In genomic region chr3:136787226-136787793, GRCh38 we compare ENCODE assay signal across 8 cellular contexts. TPM values are rescaled to one million over a fixed set of nuclear protein-coding genes. Genes with fewer than 3 reads are reported as not detected.
DNase-seq lines count a peak whose midpoint lies in the region; ATAC-seq and TF ChIP-seq lines count a peak whose summit lies in the region.

No MANE protein-coding gene starts in this region.

- no peak overlapping the region for H3K4me2 ChIP-seq in mesendoderm (ENCODE audit: low read length)

- H3K79me1 ChIP-seq in mesendoderm (ENCODE audit: low read length), result no peaks in the 10 kb centered on the region

- H3K4me1 Mint-ChIP-seq in nephron, result peaks cover 47% of the 10 kb centered on the region

- H4K5ac ChIP-seq in mesendoderm (ENCODE audit: low read length), result no peak overlapping the region

- no peak for TF ChIP-seq CTCF in coronary artery (IDR thresholded peaks at IDR 0.05)
- no peak for TF ChIP-seq CTCF in nephron (IDR thresholded peaks at IDR 0.05; ENCODE audit: unreplicated experiment in 3 of 3)

- WGBS in mesendoderm (ENCODE audit: extremely low coverage, insufficient coverage, low lambda C conversion rate), result no CpG with 5 or more reads among the region's 3 CpGs

- peak overlapping the region in 2 of 3 experiments; percentile 9 to 33 for H3K4me3 Mint-ChIP-seq in nephron

- H3K27me3 Mint-ChIP-seq in nephron (ENCODE audit: low read depth), result peaks cover 7% of the 10 kb centered on the region

- H2BK5ac ChIP-seq in mesendoderm (ENCODE audit: low read length), result no peak overlapping the region

- H3K9me3 ChIP-seq in SJCRH30 (replicated peaks), result no peaks in the 10 kb centered on the region

- no peaks in the 10 kb centered on the region for H3K36me3 Mint-ChIP-seq in nephron (ENCODE audit: low read depth)

- no peak overlapping the region for H2AK5ac ChIP-seq in mesendoderm (ENCODE audit: low read length)

- no peaks in the 10 kb centered on the region for H3K79me2 ChIP-seq in mesendoderm (ENCODE audit: control insufficient read depth, insufficient read depth, low read length)

- no peak overlapping the region for H4K8ac ChIP-seq in mesendoderm (ENCODE audit: low read depth, low read length)

- DNase-seq in NK-92 treated with Interleukin-12 subunit alpha and Interleukin-12 subunit beta, amount 100 ng/mL, for 24 hours (lab: John Stamatoyannopoulos, UW), result peak; percentile 58
- no peak for DNase-seq in NK-92 (lab: John Stamatoyannopoulos, UW; ENCODE audit: unreplicated experiment)
- DNase-seq in SJCRH30, result peak in 1 of 2 experiments; percentile 31
- no peak for DNase-seq in coronary artery (ENCODE audit: low spot score)
- DNase-seq in NCI-H187 treated with DMSO at 0.1 percent for 48 hours (lab: John Stamatoyannopoulos, UW), result no peak
- DNase-seq in mesendoderm, result no peak

- H3K23ac ChIP-seq in mesendoderm (ENCODE audit: low read length), result no peak overlapping the region

- H3K27ac ChIP-seq in SJCRH30 (peak overlapping the region; percentile 92), coronary artery (peak overlapping the region; percentile 62 to 81), mesendoderm (ENCODE audit: low read depth, low read length) (no peak overlapping the region)

- H3K36me3 ChIP-seq in SJCRH30, result no peaks in the 10 kb centered on the region
- no peaks in the 10 kb centered on the region for H3K36me3 ChIP-seq in mesendoderm (ENCODE audit: control insufficient read depth, insufficient read depth, low read length)

- no peak overlapping the region for H3K4ac ChIP-seq in mesendoderm (ENCODE audit: low read depth, low read length)

- peaks cover 2% of the 10 kb centered on the region for H3K9me3 Mint-ChIP-seq in nephron

- no peak overlapping the region for H3K4me3 ChIP-seq in SJCRH30
- peak overlapping the region; percentile 65 for H3K4me3 ChIP-seq in coronary artery
- H3K4me3 ChIP-seq in mesendoderm (ENCODE audit: low read length), result no peak overlapping the region

- H3K18ac ChIP-seq in mesendoderm (ENCODE audit: low read length), result no peak overlapping the region

- H3K56ac ChIP-seq in mesendoderm (ENCODE audit: low read length), result no peak overlapping the region

- no peak overlapping the region for H2BK120ac ChIP-seq in mesendoderm (ENCODE audit: low read depth, low read length)

- H3K9ac ChIP-seq in mesendoderm (ENCODE audit: low read length), result no peak overlapping the region

- no peak overlapping the region for H2BK15ac ChIP-seq in mesendoderm (replicated peaks; ENCODE audit: low read depth)

- H3K4me1 ChIP-seq in SJCRH30, result peaks cover 49% of the 10 kb centered on the region
- H3K4me1 ChIP-seq in mesendoderm (ENCODE audit: control insufficient read depth, low read depth, low read length), result peaks cover 5% of the 10 kb centered on the region

- peak overlapping the region; percentile 42 to 89 (median 77) for H3K27ac Mint-ChIP-seq in nephron

- H3K27me3 ChIP-seq in SJCRH30, result no peaks in the 10 kb centered on the region
- H3K27me3 ChIP-seq in mesendoderm (ENCODE audit: insufficient read depth, low read length, poor library complexity), result no peaks in the 10 kb centered on the region

- ATAC-seq in HG02623 (IDR thresholded peaks at IDR 0.05; ENCODE audit: unreplicated experiment), result peak; percentile 92

RNA-seq across cellular contexts. Expression of gene SLC35G2, which starts 31.6 kb away (rescaled TPM):
- 8.1 and 8.9 TPM in 2 replicates for total RNA-seq in SJCRH30 (2014; rRNA removed; shearing (Covaris generic))
- 2.9 TPM for polyA plus RNA-seq in mesendoderm (2013, experiment 1 of 2)
- 3.4 TPM for polyA plus RNA-seq in mesendoderm (2013, experiment 2 of 2)

RNA-seq across cellular contexts. Expression of gene STAG1, which starts 35.1 kb away (rescaled TPM):
- total RNA-seq in SJCRH30 (2014; rRNA removed; shearing (Covaris generic)), result 28.8 and 34.3 TPM in 2 replicates
- polyA plus RNA-seq in mesendoderm (2013, experiment 1 of 2), result 13.9 TPM
- 14.0 TPM for polyA plus RNA-seq in mesendoderm (2013, experiment 2 of 2)
